Comparison of ENCODE assay signal across 27 cellular contexts in the genomic region with DNA sequence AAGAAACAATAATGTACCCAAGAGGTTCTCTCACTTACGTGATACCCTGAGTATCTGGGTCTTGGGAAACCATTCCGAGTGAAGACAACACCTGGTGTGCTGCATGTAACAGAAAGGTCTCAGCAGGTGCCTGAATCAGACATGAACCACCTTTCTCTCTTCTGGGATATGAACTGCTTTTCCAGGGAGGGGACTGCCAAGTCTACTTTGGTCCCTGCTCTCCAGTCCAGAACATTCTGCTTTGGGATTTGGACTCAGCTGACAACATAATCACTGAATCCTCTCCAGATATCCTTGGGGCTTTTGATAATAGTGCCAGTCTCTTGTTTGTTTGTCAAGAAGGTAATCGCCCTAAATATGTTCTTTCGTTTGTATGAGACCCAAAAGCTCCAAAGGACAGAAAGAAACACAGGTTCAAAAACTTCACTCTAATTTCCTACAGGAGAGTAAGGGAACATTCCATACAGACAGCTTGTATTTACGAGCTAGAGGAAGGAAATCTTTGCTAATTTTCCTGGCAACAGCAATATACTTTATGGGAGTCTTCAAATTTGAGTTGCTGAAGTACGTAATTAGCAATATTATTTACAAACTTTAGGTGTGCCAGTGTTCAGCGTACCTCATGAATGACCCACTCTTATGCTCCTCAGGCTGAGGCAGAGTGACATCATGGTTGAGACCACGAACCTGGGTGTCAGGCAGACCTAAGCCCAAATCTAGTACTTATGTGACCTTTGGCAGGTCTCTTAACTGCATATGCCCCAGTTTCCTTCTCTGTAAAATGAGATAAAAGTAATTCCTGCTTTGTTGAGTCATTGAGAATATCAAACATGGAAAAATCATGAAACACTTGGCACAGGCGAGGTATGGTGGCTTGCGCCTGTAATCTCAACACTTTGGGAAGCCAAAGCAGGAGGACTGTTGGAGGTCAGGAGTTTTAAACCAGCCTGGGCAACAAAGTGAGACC. TPM values are rescaled to one million over a fixed set of nuclear protein-coding genes. Genes with fewer than 3 reads are reported as not detected.
A peak's percentile ranks its signal among the peaks of the same experiment; 100 is the strongest.
DNase-seq lines count a peak whose midpoint lies in the region; ATAC-seq, FAIRE-seq and TF ChIP-seq lines count a peak whose summit lies in the region.
"Had no signal": no experiment of that assay in that cellular context is flagged by ENCODE, and none has a peak within 500 bp of the region (broad histone marks: within the 10 kb centered on the region; RNA-seq: fewer than 3 reads in every experiment).

No MANE protein-coding gene starts in this region.

- peaks cover 17% of the 10 kb centered on the region for H3K4me1 ChIP-seq in HEK293 (ENCODE audit: control insufficient read depth, insufficient read depth, low read length)
- H3K4me1 ChIP-seq in esophagus squamous epithelium, result peaks cover 0 to 32% (median 7%) of the 10 kb centered on the region in 3 donors
- H3K4me1 ChIP-seq in gastrocnemius medialis, result peaks cover 7 to 36% of the 10 kb centered on the region in 2 donors
- H3K4me1 ChIP-seq: ascending aorta had no signal

- TF ChIP-seq CTCF in HEK293 (tag by site-specific recombination; IDR thresholded peaks at IDR 0.05), result no peak
- no peak for TF ChIP-seq CTCF in esophagus squamous epithelium (IDR thresholded peaks at IDR 0.05)
- TF ChIP-seq CTCF in gastrocnemius medialis (IDR thresholded peaks at IDR 0.05 in 4 of 5, conservative IDR thresholded peaks at IDR 0.05 in 1 of 5), result no peak

- FAIRE-seq in RCC 7860 (lab: Jason Lieb, UNC), result no peak
- FAIRE-seq: GM18507 had no signal

- CTCF ChIA-PET in HEK293 (lab: Yijun Ruan, JAX), result interaction anchor here (1.1 kb wide), 1 partner anchor 102 kb away, joined by 3 read pairs; no protein-coding TSS in a partner anchor

- H3K9me3 ChIP-seq in HEK293 (ENCODE audit: control insufficient read depth, insufficient read depth, low read depth, low read length) (no peaks in the 10 kb centered on the region), esophagus squamous epithelium (no peaks in the 10 kb centered on the region), gastrocnemius medialis (no peaks in the 10 kb centered on the region)
- H3K9me3 ChIP-seq: ascending aorta, ovary had no signal

- H3K4me3 ChIP-seq in HEK293 (ENCODE audit: low read depth, low read length) (no peak overlapping the region), esophagus squamous epithelium (no peak overlapping the region), gastrocnemius medialis (no peak overlapping the region)
- H3K4me3 ChIP-seq: ascending aorta, GM23248, ovary had no signal

- intact Hi-C loops in esophagus squamous epithelium (cut with DNase I), result no loop called here
- intact Hi-C loops in left colon (cut with DNase I, micrococcal nuclease), result no loop called here
- intact Hi-C loops in gastrocnemius medialis (cut with DNase I; ENCODE audit: low total_unique reads), result no loop called here
- intact Hi-C loops in posterior vena cava (cut with DNase I), result no loop called here

- peak; percentile 69 for ATAC-seq in left colon
- ATAC-seq in gastrocnemius medialis, result no peak
- ATAC-seq: activated naive CD4-positive, alpha-beta T cell treated with anti-CD3 and anti-CD28 coated beads, Interleukin-2, amount 50 U/mL, for 72 hours; activated T-helper 17 cell treated with anti-CD3 and anti-CD28 coated beads, Interleukin-2, amount 50 U/mL, for 72 hours; foreskin keratinocyte; natural killer cell treated with Interleukin-12 subunit alpha and Interleukin-12 subunit beta and Interleukin-15 and Interleukin-18, amount 100 ng/mL, for 72 hours had no signal

- H3K27ac ChIP-seq in HEK293 (ENCODE audit: extremely low read depth, low read depth, low read length) (no peak overlapping the region), esophagus squamous epithelium (peak overlapping the region in 3 of 4 donors; percentile 35 to 70 (median 47)), gastrocnemius medialis (peak overlapping the region; percentile 17 to 70 (median 40))
- H3K27ac ChIP-seq: ascending aorta, epithelial cell of prostate, foreskin keratinocyte, GM23248, ovary, WERI-Rb-1 had no signal

- no peak for DNase-seq in esophagus squamous epithelium (lab: John Stamatoyannopoulos, UW)
- no peak for DNase-seq in left colon
- no peak for DNase-seq in gastrocnemius medialis
- no peak for DNase-seq in HCEC 1CT
- DNase-seq in RCC 7860 (ENCODE audit: low spot score), result no peak
- DNase-seq in DMS153 (lab: John Stamatoyannopoulos, UW), result no peak
- DNase-seq in posterior vena cava (ENCODE audit: low spot score), result no peak
- DNase-seq: activated CD4-positive, alpha-beta T cell treated with anti-CD3 and anti-CD28 coated beads, Interleukin-2, amount 50 U/mL, for 4 hours; activated CD8-positive, alpha-beta memory T cell treated with anti-CD3 and anti-CD28 coated beads, Interleukin-2, amount 50 U/mL, for 48 hours; central memory CD4-positive, alpha-beta T cell; DMS79; foreskin keratinocyte; GM23248; islet precursor cell; midbrain; NCI-H1092 treated with DMSO at 0.1 percent for 48 hours; NCI-H187 treated with DMSO at 0.1 percent for 48 hours; NCI-H526 treated with DMSO at 0.1 percent for 48 hours; ovary; WERI-Rb-1 had no signal

- no peak for TF ChIP-seq POLR2A in esophagus squamous epithelium (IDR thresholded peaks at IDR 0.05)
- TF ChIP-seq POLR2A in gastrocnemius medialis (IDR thresholded peaks at IDR 0.05), result no peak

- H3K36me3 ChIP-seq in HEK293 (ENCODE audit: control insufficient read depth in 2 of 2, insufficient read depth in 1 of 2, low read length in 2 of 2), result no peaks in the 10 kb centered on the region
- no peaks in the 10 kb centered on the region for H3K36me3 ChIP-seq in esophagus squamous epithelium
- no peaks in the 10 kb centered on the region for H3K36me3 ChIP-seq in gastrocnemius medialis
- H3K36me3 ChIP-seq: ascending aorta, ovary, WERI-Rb-1 had no signal

- in situ Hi-C loops in gastrocnemius medialis (cut with MboI; ENCODE audit: low sequenced_read_pairs in 4 of 4), result no loop called here

- no peaks in the 10 kb centered on the region for H3K27me3 ChIP-seq in esophagus squamous epithelium
- H3K27me3 ChIP-seq in gastrocnemius medialis, result no peaks in the 10 kb centered on the region
- H3K27me3 ChIP-seq: ascending aorta, foreskin keratinocyte, ovary had no signal

- POLR2A ChIA-PET in HEK293 (lab: Yijun Ruan, JAX), result no interaction called here

- WGBS in esophagus squamous epithelium, 2 donors, result 80 to 88% methylated on average over 10 of the region's 10 CpGs

TF ChIP-seq in HEK293, 187 proteins besides CTCF, POLR2A, EP300 and RAD21:
- TF ChIP-seq ZBTB20 (tag by site-specific recombination; IDR thresholded peaks at IDR 0.05) (no peak), SP7 (tag by site-specific recombination; IDR thresholded peaks at IDR 0.05) (peak; percentile 44), SCRT2 (tag by site-specific recombination; IDR thresholded peaks at IDR 0.05) (no peak), SCRT1 (tag by site-specific recombination; IDR thresholded peaks at IDR 0.05; ENCODE audit: borderline replicate concordance) (no peak), ZNF629 (tag by site-specific recombination; IDR thresholded peaks at IDR 0.05) (0 out of 2 replicates have a peak, but pooled peaks have one; percentile 13)
- TF ChIP-seq, protein P1, sequence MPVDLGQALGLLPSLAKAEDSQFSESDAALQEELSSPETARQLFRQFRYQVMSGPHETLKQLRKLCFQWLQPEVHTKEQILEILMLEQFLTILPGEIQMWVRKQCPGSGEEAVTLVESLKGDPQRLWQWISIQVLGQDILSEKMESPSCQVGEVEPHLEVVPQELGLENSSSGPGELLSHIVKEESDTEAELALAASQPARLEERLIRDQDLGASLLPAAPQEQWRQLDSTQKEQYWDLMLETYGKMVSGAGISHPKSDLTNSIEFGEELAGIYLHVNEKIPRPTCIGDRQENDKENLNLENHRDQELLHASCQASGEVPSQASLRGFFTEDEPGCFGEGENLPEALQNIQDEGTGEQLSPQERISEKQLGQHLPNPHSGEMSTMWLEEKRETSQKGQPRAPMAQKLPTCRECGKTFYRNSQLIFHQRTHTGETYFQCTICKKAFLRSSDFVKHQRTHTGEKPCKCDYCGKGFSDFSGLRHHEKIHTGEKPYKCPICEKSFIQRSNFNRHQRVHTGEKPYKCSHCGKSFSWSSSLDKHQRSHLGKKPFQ (tag by site-specific recombination; IDR thresholded peaks at IDR 0.05), result no peak

RNA-seq across cellular contexts. Expression of gene ABLIM1, which starts 5.4 kb away (rescaled TPM):
- total RNA-seq in esophagus squamous epithelium, result 100 to 1,000 TPM; 185 to 345 (median 304) TPM
- 100 to 1,000 TPM; 107 to 118 TPM for total RNA-seq in left colon
- 100 to 1,000 TPM in 3 of 4 donors, 10 to 100 TPM in 1; 84.7 to 203 (median 150) TPM for total RNA-seq in gastrocnemius medialis
- 100 to 1,000 TPM in 1 of 2 donors, 10 to 100 TPM in 1; 79.4 to 123 TPM for total RNA-seq in posterior vena cava
